16 cellular contexts compared by ENCODE assay signal in genomic region chr10:69878951-69879350, GRCh38.
DNase-seq lines count a peak whose midpoint lies in the region; FAIRE-seq and TF ChIP-seq lines count a peak whose summit lies in the region.
"Had no signal": no experiment of that assay in that cellular context is flagged by ENCODE, and none has a peak within 500 bp of the region (broad histone marks: within the 10 kb centered on the region; RNA-seq: fewer than 3 reads in every experiment).

No MANE protein-coding gene starts in this region.

- H3K4me1 ChIP-seq in astrocyte (ENCODE audit: insufficient read depth, low read length) (peaks cover 12% of the 10 kb centered on the region), right atrium auricular region (peaks cover 0 to 5% of the 10 kb centered on the region in 2 donors)
- H3K4me1 ChIP-seq: Caco-2 had no signal

- H3K27me3 Mint-ChIP-seq in astrocyte (ENCODE audit: low read depth, unreplicated experiment), result peaks cover 67% of the 10 kb centered on the region
- H3K27me3 Mint-ChIP-seq in nephron (ENCODE audit: low read depth), result peaks cover 25% of the 10 kb centered on the region
- peaks cover 20% of the 10 kb centered on the region for H3K27me3 Mint-ChIP-seq in type B pancreatic cell

- H3K9ac ChIP-seq in astrocyte (ENCODE audit: low read length), result no peak overlapping the region

- H3K27me3 ChIP-seq in astrocyte (ENCODE audit: insufficient read depth, low read length), result no peaks in the 10 kb centered on the region
- peaks cover 23% of the 10 kb centered on the region for H3K27me3 ChIP-seq in bronchial epithelial cell (ENCODE audit: control insufficient read depth, insufficient read depth, low read length)
- no peaks in the 10 kb centered on the region for H3K27me3 ChIP-seq in right atrium auricular region
- H3K27me3 ChIP-seq: BE2C had no signal

- no peaks in the 10 kb centered on the region for H3K79me2 ChIP-seq in astrocyte (ENCODE audit: insufficient read depth, low read length)

- H3K4me3 Mint-ChIP-seq in astrocyte (ENCODE audit: unreplicated experiment), result no peak overlapping the region
- H3K4me3 Mint-ChIP-seq in nephron, result no peak overlapping the region
- H3K4me3 Mint-ChIP-seq in type B pancreatic cell, result peak overlapping the region; percentile 1
- H3K4me3 Mint-ChIP-seq: CD4-positive, CD25-positive, alpha-beta regulatory T cell; GM23338 had no signal

- H3K36me3 Mint-ChIP-seq in astrocyte (ENCODE audit: low read depth, unreplicated experiment), result peaks cover 6% of the 10 kb centered on the region
- no peaks in the 10 kb centered on the region for H3K36me3 Mint-ChIP-seq in nephron (ENCODE audit: low read depth)
- no peaks in the 10 kb centered on the region for H3K36me3 Mint-ChIP-seq in type B pancreatic cell
- H3K36me3 Mint-ChIP-seq: CD4-positive, CD25-positive, alpha-beta regulatory T cell had no signal

- H3K4me2 ChIP-seq in astrocyte (ENCODE audit: low read length), result no peak overlapping the region
- H3K4me2 ChIP-seq: GM23338 had no signal

- H3K9me3 ChIP-seq in astrocyte (ENCODE audit: insufficient read depth, low read depth, low read length), result no peaks in the 10 kb centered on the region
- no peaks in the 10 kb centered on the region for H3K9me3 ChIP-seq in right atrium auricular region
- H3K9me3 ChIP-seq: BE2C, Caco-2 had no signal

- H3K27ac Mint-ChIP-seq in astrocyte (ENCODE audit: unreplicated experiment) (peak overlapping the region; percentile 27), nephron (peak overlapping the region in 2 of 3 experiments; percentile 62 to 63), type B pancreatic cell (no peak overlapping the region)
- H3K27ac Mint-ChIP-seq: CD4-positive, CD25-positive, alpha-beta regulatory T cell; GM23338 had no signal

- no peak for DNase-seq in astrocyte (ENCODE audit: low read depth)
- DNase-seq in bronchial epithelial cell (ENCODE audit: low read depth), result no peak
- no peak for DNase-seq in type B pancreatic cell (ENCODE audit: extremely low spot score, unreplicated experiment)
- no peak for DNase-seq in Ammon's horn (ENCODE audit: low spot score)
- no peak for DNase-seq in right atrium auricular region (ENCODE audit: low spot score)
- no peak for DNase-seq in stimulated activated CD4-positive, alpha-beta T cell treated with anti-CD3 and anti-CD28 coated beads, Interleukin-1b, Interleukin-23, amount 100 ng/mL, for 48 hours
- DNase-seq: BE2C; C1 segment of cervical spinal cord; Caco-2; CD4-positive, CD25-positive, alpha-beta regulatory T cell; H7 had no signal

- no peak overlapping the region for H2AFZ ChIP-seq in astrocyte (ENCODE audit: low read depth, low read length)
- H2AFZ ChIP-seq: GM23338 had no signal

- H4K20me1 ChIP-seq in astrocyte (ENCODE audit: insufficient read depth, low read length), result no peaks in the 10 kb centered on the region

- H3K9me3 Mint-ChIP-seq in astrocyte (ENCODE audit: unreplicated experiment), result peaks cover 2% of the 10 kb centered on the region
- H3K9me3 Mint-ChIP-seq in nephron, result no peaks in the 10 kb centered on the region
- H3K9me3 Mint-ChIP-seq in type B pancreatic cell, result no peaks in the 10 kb centered on the region
- H3K9me3 Mint-ChIP-seq: CD4-positive, CD25-positive, alpha-beta regulatory T cell; GM23338 had no signal

- FAIRE-seq in astrocyte (lab: Jason Lieb, UNC), result no peak
- FAIRE-seq in bronchial epithelial cell (lab: Jason Lieb, UNC), result peak; percentile 43
- FAIRE-seq: D721Med, G401.6, GM12891 had no signal

- H3K4me1 Mint-ChIP-seq in astrocyte (ENCODE audit: low read depth, unreplicated experiment) (no peaks in the 10 kb centered on the region), nephron (peaks cover 51% of the 10 kb centered on the region), type B pancreatic cell (ENCODE audit: unreplicated experiment) (peaks cover 36% of the 10 kb centered on the region)
- H3K4me1 Mint-ChIP-seq: CD4-positive, CD25-positive, alpha-beta regulatory T cell had no signal

- H3K36me3 ChIP-seq in astrocyte (ENCODE audit: insufficient read depth, low read length) (no peaks in the 10 kb centered on the region), bronchial epithelial cell (ENCODE audit: control insufficient read depth, insufficient read depth, low read length) (no peaks in the 10 kb centered on the region), right atrium auricular region (no peaks in the 10 kb centered on the region)
- H3K36me3 ChIP-seq: BE2C had no signal

- TF ChIP-seq CTCF in astrocyte (IDR thresholded peaks at IDR 0.05; ENCODE audit: insufficient read depth, low read depth, low read length) (no peak), bronchial epithelial cell (IDR thresholded peaks at IDR 0.05; ENCODE audit: insufficient read depth, low read length, severe bottlenecking) (no peak), nephron (IDR thresholded peaks at IDR 0.05; ENCODE audit: unreplicated experiment in 3 of 3) (no peak), type B pancreatic cell (conservative IDR thresholded peaks at IDR 0.05) (no peak), right atrium auricular region (IDR thresholded peaks at IDR 0.05) (no peak)

- H3K4me3 ChIP-seq in astrocyte (ENCODE audit: insufficient read depth, low read depth, low read length) (no peak overlapping the region), bronchial epithelial cell (ENCODE audit: low read depth, low read length) (no peak overlapping the region), right atrium auricular region (no peak overlapping the region)
- H3K4me3 ChIP-seq: GM23338 had no signal

- H3K27ac ChIP-seq in astrocyte (ENCODE audit: low read depth, low read length) (no peak overlapping the region), right atrium auricular region (no peak overlapping the region)
